ENCODE assay signal across 10 cellular contexts in the genomic region with DNA sequence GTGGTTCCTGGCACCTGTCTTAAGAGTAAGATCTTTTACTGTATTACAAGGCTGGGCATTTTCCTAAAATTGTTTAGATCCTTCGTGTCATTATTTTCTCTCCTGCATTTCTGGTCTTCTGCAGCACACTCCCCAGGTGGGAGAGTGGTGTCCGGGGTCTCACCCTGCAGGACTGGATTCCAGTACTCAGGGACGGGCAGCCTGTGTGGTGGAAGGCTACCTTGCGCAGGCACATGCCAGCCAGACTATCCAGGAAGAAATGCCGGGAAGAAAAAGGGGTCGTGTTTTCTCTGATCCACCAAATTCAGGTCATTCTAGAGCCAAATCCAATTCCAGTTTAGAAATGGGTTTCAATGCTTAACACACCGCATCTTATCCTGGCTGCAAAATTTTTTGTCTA. TPM values are rescaled to one million over a fixed set of nuclear protein-coding genes. Genes with fewer than 3 reads are reported as not detected.
"Had no signal": no experiment of that assay in that cellular context is flagged by ENCODE, and none has a peak within 500 bp of the region (broad histone marks: within the 10 kb centered on the region; RNA-seq: fewer than 3 reads in every experiment).

No MANE protein-coding gene starts in this region.

- H3K4me1 Mint-ChIP-seq: IgD-negative memory B cell had no signal

- H3K9ac ChIP-seq: GM23248 had no signal

- H3K27ac ChIP-seq: GM23248, HL-60 had no signal

- H3K27ac Mint-ChIP-seq: HFFc6, IgD-negative memory B cell had no signal

- H3K4me3 Mint-ChIP-seq: HFFc6, IgD-negative memory B cell had no signal

- H3K9me3 Mint-ChIP-seq: HFFc6, IgD-negative memory B cell had no signal

- FAIRE-seq: HepG2 had no signal

- ATAC-seq: HCT116, HepG2 had no signal

- H3K36me3 Mint-ChIP-seq: IgD-negative memory B cell had no signal

- H3K36me3 ChIP-seq: HAP-1 had no signal

- DNase-seq: GM23248, GOT3, H7, HFFc6 had no signal

- H3K4me3 ChIP-seq: GM23248, HAP-1 had no signal

- H3K9me3 ChIP-seq: HAP-1 had no signal

RNA-seq across cellular contexts. Expression of a gene that starts 27.7 kb away (rescaled TPM):
- total RNA-seq: GM23248, HepG2, HFFc6, HT1080 had no signal
- polyA plus RNA-seq: GM23248, HepG2, IgD-negative memory B cell had no signal
